Comparison of ENCODE assay signal across 8 cellular contexts in genomic region chr1:1230656-1231399, GRCh38. TPM values are rescaled to one million over a fixed set of nuclear protein-coding genes. Genes with fewer than 3 reads are reported as not detected.
DNase-seq lines count a peak whose midpoint lies in the region.

No MANE protein-coding gene starts in this region.

- peak; percentile 12 for DNase-seq in DMS79 treated with DMSO at 0.1 percent for 48 hours (lab: John Stamatoyannopoulos, UW)
- DNase-seq in DMS79 (lab: John Stamatoyannopoulos, UW) = no peak
- DNase-seq in LHCN-M2 (ENCODE audit: low read depth) = peak; percentile 71
- no peak for DNase-seq in immature natural killer cell
- DNase-seq in stimulated activated CD4-positive, alpha-beta T cell treated with anti-CD3 and anti-CD28 coated beads, Interleukin-1b, Interleukin-23, amount 100 ng/mL, for 48 hours = no peak
- no peak for DNase-seq in NCI-H1436 (lab: John Stamatoyannopoulos, UW)

- peaks cover 1 to 10% (median 1%) of the 10 kb centered on the region in 3 donors for H3K36me3 Mint-ChIP-seq in immature natural killer cell

- peaks cover 8 to 21% (median 14%) of the 10 kb centered on the region in 3 donors for H3K27me3 Mint-ChIP-seq in immature natural killer cell (ENCODE audit: low read depth in 3 of 3)

- peaks cover 6 to 20% of the 10 kb centered on the region in 2 donors for H3K36me3 ChIP-seq in stomach smooth muscle (ENCODE audit: control insufficient read depth in 2 of 2, insufficient read depth in 2 of 2, low read length in 2 of 2)

- peaks cover 38% of the 10 kb centered on the region for H3K4me1 ChIP-seq in stomach smooth muscle (ENCODE audit: control insufficient read depth, insufficient read depth, low read length)

- H3K4me1 Mint-ChIP-seq in immature natural killer cell = peaks cover 42 to 47% of the 10 kb centered on the region in 2 donors

- H3K27ac Mint-ChIP-seq in immature natural killer cell = peak overlapping the region; percentile 85 to 93 (median 91)

- H3K9ac ChIP-seq in stomach smooth muscle (ENCODE audit: low read length in 2 of 2) = peak overlapping the region; percentile 81 to 93

- no peaks in the 10 kb centered on the region for H3K9me3 ChIP-seq in stomach smooth muscle (ENCODE audit: control insufficient read depth in 2 of 2, low read length in 2 of 2)

- H3K9me3 Mint-ChIP-seq in immature natural killer cell = no peaks in the 10 kb centered on the region

- peak overlapping the region; percentile 68 to 96 for H3K4me3 ChIP-seq in stomach smooth muscle (ENCODE audit: low read length in 2 of 2)

- H3K27ac ChIP-seq in angular gyrus (ENCODE audit: low read depth, low read length) (peak overlapping the region; percentile 82), stomach smooth muscle (ENCODE audit: low read length) (peak overlapping the region; percentile 76)

- H3K27me3 ChIP-seq in stomach smooth muscle (ENCODE audit: control insufficient read depth in 1 of 2, insufficient read depth in 2 of 2, low read length in 2 of 2) = no peaks in the 10 kb centered on the region

- peak overlapping the region; percentile 90 to 95 (median 92) for H3K4me3 Mint-ChIP-seq in immature natural killer cell

RNA-seq across cellular contexts. Expression of gene SDF4, which starts 1.0 kb away (rescaled TPM):
- total RNA-seq in LHCN-M2 (2014; rRNA removed) = 142 and 150 TPM in 2 replicates
- 135 TPM for polyA plus RNA-seq in LHCN-M2 (2012)
- 100 to 1,000 TPM; 157 to 240 (median 194) TPM for polyA plus RNA-seq in immature natural killer cell

RNA-seq across cellular contexts. Expression of gene B3GALT6, which starts 1.2 kb away (rescaled TPM):
- 58.0 and 58.3 TPM in 2 replicates for total RNA-seq in LHCN-M2 (2014; rRNA removed)
- 24.3 TPM for polyA plus RNA-seq in LHCN-M2 (2012)
- 10 to 100 TPM in 1 of 3 donors, 1 to 10 TPM in 2; 5.3 to 13.9 (median 9.9) TPM for polyA plus RNA-seq in immature natural killer cell

RNA-seq across cellular contexts. Expression of gene C1QTNF12, which starts 15.7 kb away (rescaled TPM):
- 0.57 TPM in 1 of 2 replicates, not detected in the other for total RNA-seq in LHCN-M2 (2014; rRNA removed)
- polyA plus RNA-seq in LHCN-M2 (2012) = 0.90 TPM
- not detected for polyA plus RNA-seq in immature natural killer cell

RNA-seq across cellular contexts. Expression of gene TNFRSF4, which starts 16.9 kb away (rescaled TPM):
- total RNA-seq in LHCN-M2 (2014; rRNA removed) = 0.17 and 0.32 TPM in 2 replicates
- polyA plus RNA-seq in LHCN-M2 (2012) = 0.43 TPM
- polyA plus RNA-seq in immature natural killer cell = 10 to 100 TPM in 2 of 3 donors, 1 to 10 TPM in 1; 7.6 to 16.3 (median 12.1) TPM

RNA-seq across cellular contexts. Expression of gene TNFRSF18, which starts 24.4 kb away (rescaled TPM):
- not detected in 2 replicates for total RNA-seq in LHCN-M2 (2014; rRNA removed)
- polyA plus RNA-seq in LHCN-M2 (2012) = not detected
- 100 to 1,000 TPM in 2 of 3 donors, 10 to 100 TPM in 1; 56.4 to 136 (median 105) TPM for polyA plus RNA-seq in immature natural killer cell

Comparison
In these comparisons a context has a peak if more than half of its experiments do, and no peak if none do; other contexts are left out.
1. DNase-seq: peak in DMS79 treated with DMSO at 0.1 percent for 48 hours (single experiment) and LHCN-M2 (single experiment); none in DMS79 (single experiment), immature natural killer cell (0 of 3), stimulated activated CD4-positive, alpha-beta T cell treated with anti-CD3 and anti-CD28 coated beads, Interleukin-1b, Interleukin-23, amount 100 ng/mL, for 48 hours (single experiment) and NCI-H1436 (single experiment).